ENCODE assay signal across 16 cellular contexts in genomic region chr19:4448147-4448985, GRCh38. TPM values are rescaled to one million over a fixed set of nuclear protein-coding genes. Genes with fewer than 3 reads are reported as not detected.
DNase-seq lines count a peak whose midpoint lies in the region; ATAC-seq and TF ChIP-seq lines count a peak whose summit lies in the region.
"Had no signal": no experiment of that assay in that cellular context is flagged by ENCODE, and none has a peak within 500 bp of the region (broad histone marks: within the 10 kb centered on the region; RNA-seq: fewer than 3 reads in every experiment).

No MANE protein-coding gene starts in this region.

- H3K27me3 Mint-ChIP-seq in activated naive CD8-positive, alpha-beta T cell treated with anti-CD3 and anti-CD28 coated beads for 36 hours: no peaks in the 10 kb centered on the region
- H3K27me3 Mint-ChIP-seq in activated naive CD8-positive, alpha-beta T cell treated with anti-CD3 and anti-CD28 coated beads, Interleukin-2, amount 50 U/mL, for 24 hours: no peaks in the 10 kb centered on the region
- H3K27me3 Mint-ChIP-seq in neural crest cell (ENCODE audit: low read depth) (peaks cover 2% of the 10 kb centered on the region), endothelial cell (ENCODE audit: unreplicated experiment) (peaks cover 4% of the 10 kb centered on the region), endodermal cell (ENCODE audit: insufficient read depth) (no peaks in the 10 kb centered on the region)
- H3K27me3 Mint-ChIP-seq: activated naive CD8-positive, alpha-beta T cell treated with anti-CD3 and anti-CD28 coated beads, Interleukin-2, amount 10 ng/mL, durations not matched to agents 7 days and 5 days had no signal

- no peak for ATAC-seq in activated naive CD8-positive, alpha-beta T cell treated with anti-CD3 and anti-CD28 coated beads, Interleukin-2, amount 50 U/mL, for 24 hours
- ATAC-seq in HG02970 (IDR thresholded peaks at IDR 0.05; ENCODE audit: low FRiP score, unreplicated experiment): no peak
- ATAC-seq: A549 had no signal

- H3K27ac ChIP-seq in esophagus (ENCODE audit: low read depth in 2 of 2, low read length in 1 of 2): peak overlapping the region; percentile 52 to 73
- H3K27ac ChIP-seq in thymus (ENCODE audit: low read depth): peak overlapping the region; percentile 0
- no peak overlapping the region for H3K27ac ChIP-seq in endodermal cell (ENCODE audit: low read depth, low read length)
- H3K27ac ChIP-seq: A549, hepatocyte had no signal

- 60 to 64% methylated on average over 29 to 30 of the region's 30 CpGs for WGBS in esophagus, 2 donors
- WGBS in thymus: 94% methylated on average over 30 of the region's 30 CpGs
- 92 to 95% methylated on average over 25 to 30 of the region's 30 CpGs for WGBS in endodermal cell (ENCODE audit: insufficient coverage in 1 of 2, insufficient read length in 1 of 2), 2 experiments

- H3K27ac Mint-ChIP-seq in activated naive CD8-positive, alpha-beta T cell treated with anti-CD3 and anti-CD28 coated beads for 36 hours: peak overlapping the region; percentile 29
- H3K27ac Mint-ChIP-seq in activated naive CD8-positive, alpha-beta T cell treated with anti-CD3 and anti-CD28 coated beads, Interleukin-2, amount 50 U/mL, for 24 hours: no peak overlapping the region
- H3K27ac Mint-ChIP-seq in neural crest cell (ENCODE audit: unreplicated experiment): no peak overlapping the region
- no peak overlapping the region for H3K27ac Mint-ChIP-seq in endothelial cell (ENCODE audit: unreplicated experiment)
- no peak overlapping the region for H3K27ac Mint-ChIP-seq in endodermal cell
- H3K27ac Mint-ChIP-seq: activated naive CD8-positive, alpha-beta T cell treated with anti-CD3 and anti-CD28 coated beads, Interleukin-2, amount 10 ng/mL, durations not matched to agents 7 days and 5 days; T-helper 2 cell treated with Interferon-gamma antibody and Interleukin-4, amounts not matched to agents 5 μg/mL and 100 μg/mL, for 36 hours had no signal

- peaks cover 13 to 59% of the 10 kb centered on the region in 2 donors for H3K36me3 ChIP-seq in esophagus (ENCODE audit: control insufficient read depth in 2 of 2, insufficient read depth in 2 of 2, low read length in 1 of 2)
- peaks cover 93% of the 10 kb centered on the region for H3K36me3 ChIP-seq in thymus (ENCODE audit: control insufficient read depth, insufficient read depth)
- peaks cover 25% of the 10 kb centered on the region for H3K36me3 ChIP-seq in endodermal cell (ENCODE audit: control insufficient read depth, insufficient read depth, low read length)

- TF ChIP-seq CTCF in neural crest cell (conservative IDR thresholded peaks at IDR 0.05) (no peak), endothelial cell (IDR thresholded peaks at IDR 0.05; ENCODE audit: unreplicated experiment) (no peak), endodermal cell (conservative IDR thresholded peaks at IDR 0.05) (no peak)

- H3K9me3 Mint-ChIP-seq in activated naive CD8-positive, alpha-beta T cell treated with anti-CD3 and anti-CD28 coated beads for 36 hours: no peaks in the 10 kb centered on the region
- no peaks in the 10 kb centered on the region for H3K9me3 Mint-ChIP-seq in activated naive CD8-positive, alpha-beta T cell treated with anti-CD3 and anti-CD28 coated beads, Interleukin-2, amount 50 U/mL, for 24 hours
- no peaks in the 10 kb centered on the region for H3K9me3 Mint-ChIP-seq in neural crest cell
- no peaks in the 10 kb centered on the region for H3K9me3 Mint-ChIP-seq in endothelial cell (ENCODE audit: unreplicated experiment)
- H3K9me3 Mint-ChIP-seq in endodermal cell: no peaks in the 10 kb centered on the region
- H3K9me3 Mint-ChIP-seq: activated naive CD8-positive, alpha-beta T cell treated with anti-CD3 and anti-CD28 coated beads, Interleukin-2, amount 10 ng/mL, durations not matched to agents 7 days and 5 days; T-helper 2 cell treated with Interferon-gamma antibody and Interleukin-4, amounts not matched to agents 5 μg/mL and 100 μg/mL, for 36 hours had no signal

- H3K27me3 ChIP-seq in esophagus (ENCODE audit: control insufficient read depth in 1 of 2, insufficient read depth in 2 of 2, low read length in 2 of 2) (no peaks in the 10 kb centered on the region), thymus (ENCODE audit: control insufficient read depth, insufficient read depth) (no peaks in the 10 kb centered on the region), endodermal cell (ENCODE audit: control insufficient read depth, insufficient read depth, low read length, poor library complexity, severe bottlenecking) (no peaks in the 10 kb centered on the region)
- H3K27me3 ChIP-seq: hepatocyte had no signal

- H3K4me1 Mint-ChIP-seq in activated naive CD8-positive, alpha-beta T cell treated with anti-CD3 and anti-CD28 coated beads for 36 hours: peaks cover 1% of the 10 kb centered on the region
- no peaks in the 10 kb centered on the region for H3K4me1 Mint-ChIP-seq in activated naive CD8-positive, alpha-beta T cell treated with anti-CD3 and anti-CD28 coated beads, Interleukin-2, amount 50 U/mL, for 24 hours
- no peaks in the 10 kb centered on the region for H3K4me1 Mint-ChIP-seq in neural crest cell
- H3K4me1 Mint-ChIP-seq in endothelial cell (ENCODE audit: unreplicated experiment): no peaks in the 10 kb centered on the region
- no peaks in the 10 kb centered on the region for H3K4me1 Mint-ChIP-seq in endodermal cell
- H3K4me1 Mint-ChIP-seq: activated naive CD8-positive, alpha-beta T cell treated with anti-CD3 and anti-CD28 coated beads, Interleukin-2, amount 10 ng/mL, durations not matched to agents 7 days and 5 days had no signal

- peaks cover 5% of the 10 kb centered on the region for H3K36me3 Mint-ChIP-seq in activated naive CD8-positive, alpha-beta T cell treated with anti-CD3 and anti-CD28 coated beads for 36 hours
- H3K36me3 Mint-ChIP-seq in activated naive CD8-positive, alpha-beta T cell treated with anti-CD3 and anti-CD28 coated beads, Interleukin-2, amount 50 U/mL, for 24 hours (ENCODE audit: low read depth): peaks cover 10% of the 10 kb centered on the region
- H3K36me3 Mint-ChIP-seq in neural crest cell (ENCODE audit: low read depth) (peaks cover 2% of the 10 kb centered on the region), endothelial cell (ENCODE audit: low read depth, unreplicated experiment) (peaks cover 7% of the 10 kb centered on the region), endodermal cell (ENCODE audit: low read depth) (peaks cover 31% of the 10 kb centered on the region)

- H3K9me3 ChIP-seq in esophagus (ENCODE audit: control insufficient read depth in 2 of 2, insufficient read depth in 1 of 2, low read depth in 1 of 2, low read length in 1 of 2) (no peaks in the 10 kb centered on the region), thymus (ENCODE audit: control insufficient read depth) (no peaks in the 10 kb centered on the region), endodermal cell (ENCODE audit: control insufficient read depth, low read length) (no peaks in the 10 kb centered on the region)
- H3K9me3 ChIP-seq: A549 had no signal

- H3K9ac ChIP-seq in endodermal cell (ENCODE audit: extremely low read depth, low read length, poor library complexity, severe bottlenecking): no peak overlapping the region

- H3K4me3 Mint-ChIP-seq in activated naive CD8-positive, alpha-beta T cell treated with anti-CD3 and anti-CD28 coated beads for 36 hours: no peak overlapping the region
- H3K4me3 Mint-ChIP-seq in activated naive CD8-positive, alpha-beta T cell treated with anti-CD3 and anti-CD28 coated beads, Interleukin-2, amount 50 U/mL, for 24 hours: no peak overlapping the region
- H3K4me3 Mint-ChIP-seq in neural crest cell (peak overlapping the region; percentile 31), endothelial cell (ENCODE audit: unreplicated experiment) (no peak overlapping the region), endodermal cell (no peak overlapping the region)
- H3K4me3 Mint-ChIP-seq: activated naive CD8-positive, alpha-beta T cell treated with anti-CD3 and anti-CD28 coated beads, Interleukin-2, amount 10 ng/mL, durations not matched to agents 7 days and 5 days; T-helper 2 cell treated with Interferon-gamma antibody and Interleukin-4, amounts not matched to agents 5 μg/mL and 100 μg/mL, for 36 hours had no signal

- no peak for DNase-seq in activated naive CD8-positive, alpha-beta T cell treated with anti-CD3 and anti-CD28 coated beads for 36 hours
- no peak for DNase-seq in activated naive CD8-positive, alpha-beta T cell treated with anti-CD3 and anti-CD28 coated beads, Interleukin-2, amount 50 U/mL, for 24 hours
- no peak for DNase-seq in neural crest cell (ENCODE audit: low read depth, low spot score)
- no peak for DNase-seq in endothelial cell (ENCODE audit: low spot score)
- DNase-seq in endodermal cell: no peak
- DNase-seq: activated CD4-positive, CD25-positive, alpha-beta regulatory T cell; activated naive CD8-positive, alpha-beta T cell treated with anti-CD3 and anti-CD28 coated beads, Interleukin-2, amount 10 ng/mL, durations not matched to agents 7 days and 5 days; effector CD8-positive, alpha-beta T cell; NCI-H1417 treated with DMSO at 0.1 percent for 48 hours; NCI-H748 treated with DMSO at 0.1 percent for 48 hours had no signal

- H3K4me3 ChIP-seq in esophagus (ENCODE audit: low read depth in 1 of 2, low read length in 2 of 2) (no peak overlapping the region), thymus (ENCODE audit: low read length) (no peak overlapping the region), endodermal cell (ENCODE audit: low read length) (no peak overlapping the region)
- H3K4me3 ChIP-seq: A549, hepatocyte had no signal

- peaks cover 0 to 4% of the 10 kb centered on the region in 2 donors for H3K4me1 ChIP-seq in esophagus (ENCODE audit: control insufficient read depth in 2 of 2, insufficient read depth in 2 of 2, low read length in 1 of 2)
- no peaks in the 10 kb centered on the region for H3K4me1 ChIP-seq in thymus (ENCODE audit: control insufficient read depth, insufficient read depth, low read length)
- no peaks in the 10 kb centered on the region for H3K4me1 ChIP-seq in endodermal cell (ENCODE audit: control insufficient read depth, insufficient read depth, low read length)
- H3K4me1 ChIP-seq: A549 had no signal

RNA-seq across cellular contexts. Expression of gene UBXN6, which starts 9.2 kb away (rescaled TPM):
- 10 to 100 TPM; 37.0 to 37.8 TPM for total RNA-seq in activated naive CD8-positive, alpha-beta T cell treated with anti-CD3 and anti-CD28 coated beads for 36 hours
- 10 to 100 TPM; 71.3 to 82.8 TPM for polyA plus RNA-seq in esophagus
- total RNA-seq in neural crest cell: 39.5 and 40.9 TPM in 2 replicates
- polyA plus RNA-seq in thymus: 126 TPM
- 45.7 TPM for total RNA-seq in endothelial cell (ENCODE audit: unreplicated experiment)
- total RNA-seq in endodermal cell: 10 to 100 TPM; 31.2 to 36.9 TPM
- polyA plus RNA-seq in endodermal cell (2013, experiment 1 of 2): 37.4 TPM
- polyA plus RNA-seq in endodermal cell (2013, experiment 2 of 2): 37.1 TPM

RNA-seq across cellular contexts. Expression of gene HDGFL2, which starts 23.7 kb away (rescaled TPM):
- 10 to 100 TPM; 45.5 to 47.0 TPM for total RNA-seq in activated naive CD8-positive, alpha-beta T cell treated with anti-CD3 and anti-CD28 coated beads for 36 hours
- polyA plus RNA-seq in esophagus (10 to 100 TPM; 23.3 to 57.5 TPM), thymus (36.9 TPM)
- total RNA-seq in neural crest cell (103 and 110 TPM in 2 replicates), endothelial cell (ENCODE audit: unreplicated experiment) (107 TPM), endodermal cell (100 to 1,000 TPM; 117 TPM)
- polyA plus RNA-seq in endodermal cell (2013, experiment 1 of 2): 91.6 TPM
- 89.8 TPM for polyA plus RNA-seq in endodermal cell (2013, experiment 2 of 2)

RNA-seq across cellular contexts. Expression of gene CHAF1A, which starts 45.9 kb away (rescaled TPM):
- total RNA-seq in activated naive CD8-positive, alpha-beta T cell treated with anti-CD3 and anti-CD28 coated beads for 36 hours: 10 to 100 TPM; 76.8 to 77.6 TPM
- polyA plus RNA-seq in esophagus (10 to 100 TPM; 10.8 to 11.7 TPM), thymus (3.5 TPM)
- total RNA-seq in neural crest cell (117 and 120 TPM in 2 replicates), endothelial cell (ENCODE audit: unreplicated experiment) (29.8 TPM), endodermal cell (10 to 100 TPM; 70.7 to 76.9 TPM)
- polyA plus RNA-seq in endodermal cell (2013, experiment 1 of 2): 48.1 TPM
- polyA plus RNA-seq in endodermal cell (2013, experiment 2 of 2): 46.4 TPM

RNA-seq across cellular contexts. Expression of gene SH3GL1, which starts 48.0 kb away (rescaled TPM):
- total RNA-seq in activated naive CD8-positive, alpha-beta T cell treated with anti-CD3 and anti-CD28 coated beads for 36 hours: 10 to 100 TPM; 40.3 to 41.1 TPM
- 100 to 1,000 TPM; 123 to 242 TPM for polyA plus RNA-seq in esophagus
- total RNA-seq in neural crest cell: 85.9 and 95.3 TPM in 2 replicates
- polyA plus RNA-seq in thymus: 40.6 TPM
- total RNA-seq in endothelial cell (ENCODE audit: unreplicated experiment): 128 TPM
- 10 to 100 TPM; 76.8 to 77.0 TPM for total RNA-seq in endodermal cell
- 76.9 TPM for polyA plus RNA-seq in endodermal cell (2013, experiment 1 of 2)
- 77.1 TPM for polyA plus RNA-seq in endodermal cell (2013, experiment 2 of 2)
